Comparison of ENCODE assay signal across 24 cellular contexts in genomic region chr16:55073830-55074229, GRCh38.
DNase-seq lines count a peak whose midpoint lies in the region; ATAC-seq and TF ChIP-seq lines count a peak whose summit lies in the region.
"Had no signal": no experiment of that assay in that cellular context is flagged by ENCODE, and none has a peak within 500 bp of the region (broad histone marks: within the 10 kb centered on the region; RNA-seq: fewer than 3 reads in every experiment).

No MANE protein-coding gene starts in this region.

- H3K27me3 Mint-ChIP-seq in endodermal cell (ENCODE audit: insufficient read depth) = peaks cover 8% of the 10 kb centered on the region
- peaks cover 2% of the 10 kb centered on the region for H3K27me3 Mint-ChIP-seq in activated naive CD8-positive, alpha-beta T cell treated with anti-CD3 and anti-CD28 coated beads, Interleukin-2, amount 50 U/mL, for 24 hours
- H3K27me3 Mint-ChIP-seq: CD4-positive, CD25-positive, alpha-beta regulatory T cell had no signal

- no peaks in the 10 kb centered on the region for H3K9me3 ChIP-seq in endodermal cell (ENCODE audit: control insufficient read depth, low read length)
- no peaks in the 10 kb centered on the region for H3K9me3 ChIP-seq in sigmoid colon
- no peaks in the 10 kb centered on the region for H3K9me3 ChIP-seq in prostate gland
- H3K9me3 ChIP-seq: BE2C had no signal

- intact Hi-C loops in sigmoid colon (cut with DNase I) (loop anchor here (2.0 kb wide), 1 partner anchor 21 kb away; no protein-coding TSS in a partner anchor), prostate gland (cut with DNase I) (no loop called here)

- H3K36me3 Mint-ChIP-seq in endodermal cell (ENCODE audit: low read depth) = no peaks in the 10 kb centered on the region
- H3K36me3 Mint-ChIP-seq in activated naive CD8-positive, alpha-beta T cell treated with anti-CD3 and anti-CD28 coated beads, Interleukin-2, amount 50 U/mL, for 24 hours (ENCODE audit: low read depth) = no peaks in the 10 kb centered on the region
- H3K36me3 Mint-ChIP-seq: CD14-positive monocyte; CD4-positive, alpha-beta memory T cell; CD4-positive, CD25-positive, alpha-beta regulatory T cell; CD8-positive, alpha-beta memory T cell had no signal

- TF ChIP-seq POLR2A in sigmoid colon (IDR thresholded peaks at IDR 0.05) (no peak), prostate gland (IDR thresholded peaks at IDR 0.05) (no peak)

- no peak overlapping the region for H3K9ac ChIP-seq in endodermal cell (ENCODE audit: extremely low read depth, low read length, poor library complexity, severe bottlenecking)
- H3K9ac ChIP-seq: BLaER1 had no signal

- TF ChIP-seq CTCF in endodermal cell (conservative IDR thresholded peaks at IDR 0.05) = no peak
- no peak for TF ChIP-seq CTCF in sigmoid colon (IDR thresholded peaks at IDR 0.05)
- no peak for TF ChIP-seq CTCF in prostate gland (IDR thresholded peaks at IDR 0.05)

- TF ChIP-seq EP300 in sigmoid colon (IDR thresholded peaks at IDR 0.05) = no peak

- DNase-seq in endodermal cell (peak; percentile 8), mesenteric fat pad (ENCODE audit: low spot score) (peak; percentile 67), sigmoid colon (peak; percentile 30), prostate gland (ENCODE audit: low spot score) (no peak), NCI-H1105 (lab: John Stamatoyannopoulos, UW) (no peak)
- DNase-seq in activated naive CD8-positive, alpha-beta T cell treated with anti-CD3 and anti-CD28 coated beads, Interleukin-2, amount 50 U/mL, for 24 hours = no peak
- DNase-seq: 8988T; ACHN; BE2C; C1 segment of cervical spinal cord; CD4-positive, alpha-beta memory T cell; CD4-positive, CD25-positive, alpha-beta regulatory T cell; CD8-positive, alpha-beta memory T cell; COR-L47; DMS 273 treated with DMSO at 0.1 percent for 48 hours; DMS153; DMS53; DMS79; DND-41; EL; GDM1 had no signal

- no peak overlapping the region for H3K4me3 Mint-ChIP-seq in endodermal cell
- no peak overlapping the region for H3K4me3 Mint-ChIP-seq in activated naive CD8-positive, alpha-beta T cell treated with anti-CD3 and anti-CD28 coated beads, Interleukin-2, amount 50 U/mL, for 24 hours
- H3K4me3 Mint-ChIP-seq: CD14-positive monocyte; CD4-positive, alpha-beta memory T cell; CD4-positive, CD25-positive, alpha-beta regulatory T cell; CD8-positive, alpha-beta memory T cell had no signal

- no peak for ATAC-seq in activated naive CD8-positive, alpha-beta T cell treated with anti-CD3 and anti-CD28 coated beads, Interleukin-2, amount 50 U/mL, for 24 hours
- ATAC-seq: GM12878 had no signal

- H3K4me3 ChIP-seq in endodermal cell (ENCODE audit: low read length) = no peak overlapping the region
- no peak overlapping the region for H3K4me3 ChIP-seq in sigmoid colon
- H3K4me3 ChIP-seq in prostate gland = no peak overlapping the region
- H3K4me3 ChIP-seq: BLaER1, GM12878 had no signal

- no peak overlapping the region for H3K27ac ChIP-seq in endodermal cell (ENCODE audit: low read depth, low read length)
- no peak overlapping the region for H3K27ac ChIP-seq in sigmoid colon
- H3K27ac ChIP-seq in prostate gland = no peak overlapping the region
- H3K27ac ChIP-seq: BLaER1 had no signal

- H3K4me1 ChIP-seq in endodermal cell (ENCODE audit: control insufficient read depth, insufficient read depth, low read length) (no peaks in the 10 kb centered on the region), sigmoid colon (no peaks in the 10 kb centered on the region), prostate gland (replicated peaks) (no peaks in the 10 kb centered on the region)
- H3K4me1 ChIP-seq: BE2C, BLaER1 had no signal

- H3K27me3 ChIP-seq in endodermal cell (ENCODE audit: control insufficient read depth, insufficient read depth, low read length, poor library complexity, severe bottlenecking) = no peaks in the 10 kb centered on the region
- no peaks in the 10 kb centered on the region for H3K27me3 ChIP-seq in sigmoid colon
- H3K27me3 ChIP-seq in prostate gland (replicated peaks; ENCODE audit: insufficient read depth) = no peaks in the 10 kb centered on the region
- H3K27me3 ChIP-seq: BE2C, BLaER1 had no signal

- 96 to 98% methylated on average over 3 to 4 of the region's 4 CpGs for WGBS in endodermal cell (ENCODE audit: insufficient coverage in 1 of 2, insufficient read length in 1 of 2), 2 experiments
- 87 to 97% methylated on average over 4 of the region's 4 CpGs for WGBS in sigmoid colon, 2 donors
- 93% methylated on average over 4 of the region's 4 CpGs for WGBS in prostate gland

- no peaks in the 10 kb centered on the region for H3K9me3 Mint-ChIP-seq in endodermal cell
- peaks cover 6% of the 10 kb centered on the region for H3K9me3 Mint-ChIP-seq in activated naive CD8-positive, alpha-beta T cell treated with anti-CD3 and anti-CD28 coated beads, Interleukin-2, amount 50 U/mL, for 24 hours

- H3K27ac Mint-ChIP-seq in endodermal cell = no peak overlapping the region
- no peak overlapping the region for H3K27ac Mint-ChIP-seq in activated naive CD8-positive, alpha-beta T cell treated with anti-CD3 and anti-CD28 coated beads, Interleukin-2, amount 50 U/mL, for 24 hours
- H3K27ac Mint-ChIP-seq: CD14-positive monocyte; CD4-positive, CD25-positive, alpha-beta regulatory T cell had no signal

- no peaks in the 10 kb centered on the region for H3K36me3 ChIP-seq in endodermal cell (ENCODE audit: control insufficient read depth, insufficient read depth, low read length)
- no peaks in the 10 kb centered on the region for H3K36me3 ChIP-seq in sigmoid colon
- H3K36me3 ChIP-seq in prostate gland = no peaks in the 10 kb centered on the region
- H3K36me3 ChIP-seq: BE2C, BLaER1 had no signal

- H3K4me1 Mint-ChIP-seq in endodermal cell = peaks cover 9% of the 10 kb centered on the region
- H3K4me1 Mint-ChIP-seq in activated naive CD8-positive, alpha-beta T cell treated with anti-CD3 and anti-CD28 coated beads, Interleukin-2, amount 50 U/mL, for 24 hours = no peaks in the 10 kb centered on the region
- H3K4me1 Mint-ChIP-seq: CD14-positive monocyte; CD4-positive, alpha-beta memory T cell; CD4-positive, CD25-positive, alpha-beta regulatory T cell; CD8-positive, alpha-beta memory T cell had no signal

Comparison
In these comparisons a context has a peak if more than half of its experiments do, and no peak if none do; other contexts are left out.
1. DNase-seq: peak in endodermal cell (single experiment), mesenteric fat pad (single experiment) and sigmoid colon (single experiment); none in activated naive CD8-positive, alpha-beta T cell treated with anti-CD3 and anti-CD28 coated beads, Interleukin-2, amount 50 U/mL, for 24 hours (single experiment), prostate gland (single experiment) and NCI-H1105 (single experiment).